In the genomic region with DNA sequence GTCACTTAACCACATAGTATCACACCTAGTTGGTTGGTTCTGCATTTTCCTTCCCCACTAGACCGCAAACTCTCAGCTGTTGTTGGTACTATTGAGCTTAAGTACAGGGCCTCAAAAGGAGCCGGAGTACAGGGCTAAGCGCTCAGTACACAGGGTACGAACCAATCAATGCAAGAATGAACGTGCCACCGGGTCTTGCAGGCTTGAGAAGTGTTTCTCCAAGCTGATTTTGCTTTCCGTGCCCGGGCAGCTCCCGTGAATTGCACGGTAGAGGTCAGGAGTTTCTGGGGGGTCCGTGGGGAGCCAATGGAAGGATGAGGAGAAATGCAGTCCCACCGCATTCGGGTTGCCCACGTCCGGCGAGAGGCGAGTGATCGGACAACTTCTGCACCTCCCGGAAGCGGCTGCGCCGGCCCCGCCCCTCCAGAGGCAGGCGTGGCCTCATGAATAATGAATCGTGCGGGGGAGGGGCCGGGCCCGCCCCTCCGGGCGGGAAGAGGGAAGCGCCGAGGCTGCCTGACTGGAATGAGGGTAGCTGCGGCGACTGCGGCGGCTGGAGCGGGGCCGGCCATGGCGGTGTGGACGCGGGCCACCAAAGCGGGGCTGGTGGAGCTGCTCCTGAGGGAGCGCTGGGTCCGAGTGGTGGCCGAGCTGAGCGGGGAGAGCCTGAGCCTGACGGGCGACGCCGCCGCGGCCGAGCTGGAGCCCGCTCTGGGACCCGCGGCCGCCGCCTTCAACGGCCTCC, we compare ENCODE assay signal across 8 cellular contexts. TPM values are rescaled to one million over a fixed set of nuclear protein-coding genes. Genes with fewer than 3 reads are reported as not detected.
DNase-seq lines count a peak whose midpoint lies in the region; ATAC-seq and TF ChIP-seq lines count a peak whose summit lies in the region.

SNTB2 (plus strand) TSS at position 523 of the 745 bp plus-strand sequence; CDS start at position 526, 3 bp downstream.

- peaks cover 9% of the 10 kb centered on the region for H3K36me3 Mint-ChIP-seq in activated CD4-positive, alpha-beta T cell treated with anti-CD3 and anti-CD28 coated beads for 36 hours (ENCODE audit: low read depth)

- POLR2A ChIA-PET in activated CD4-positive, alpha-beta T cell treated with anti-CD3 and anti-CD28 coated beads for 36 hours (lab: Charles Lee) = interaction anchor here (0.6 to 1.6 kb wide), 4 partner anchors 9 to 434 kb away, joined by 3 to 15 read pairs (median 4); no protein-coding TSS in a partner anchor

- peaks cover 49% of the 10 kb centered on the region for H3K4me1 Mint-ChIP-seq in activated CD4-positive, alpha-beta T cell treated with anti-CD3 and anti-CD28 coated beads for 36 hours

- CTCF ChIA-PET in activated CD4-positive, alpha-beta T cell treated with anti-CD3 and anti-CD28 coated beads for 36 hours (lab: Charles Lee) = interaction anchor here (0.7 to 1.9 kb wide), 8 partner anchors 14 to 83 kb away, joined by 3 to 10 read pairs (median 3); no protein-coding TSS in a partner anchor

- intact Hi-C loops in activated CD4-positive, alpha-beta T cell treated with anti-CD3 and anti-CD28 coated beads for 36 hours (cut with DNase I, micrococcal nuclease) = loop anchor here (1.0 to 5.0 kb wide), 7 partner anchors 21 to 1525 kb away; partner anchors contain the start of genes CHTF8 (in 2 of the 2), UTP4 (in 2 of the 2), ACD (in 1 of the 2) and PARD6A (in 1 of the 2)

- peak within 1 kb of the TSS; percentile 83 for H3K4me3 Mint-ChIP-seq in activated CD4-positive, alpha-beta T cell treated with anti-CD3 and anti-CD28 coated beads for 36 hours

- H3K27ac Mint-ChIP-seq in activated CD4-positive, alpha-beta T cell treated with anti-CD3 and anti-CD28 coated beads for 36 hours = peak within 1 kb of the TSS; percentile 96

- TF ChIP-seq CTCF in AG10803 (conservative IDR thresholded peaks at IDR 0.05; ENCODE audit: low read length) = no peak

- ATAC-seq in GM18909 (IDR thresholded peaks at IDR 0.05; ENCODE audit: poor library complexity, unreplicated experiment) (peak; percentile 81), HG03159 (IDR thresholded peaks at IDR 0.05; ENCODE audit: unreplicated experiment) (peak; percentile 83)
- peak; percentile 83 for ATAC-seq in activated CD4-positive, alpha-beta T cell treated with anti-CD3 and anti-CD28 coated beads for 36 hours

- H3K27ac ChIP-seq in cingulate gyrus (ENCODE audit: low read depth, low read length) = peak within 1 kb of the TSS; percentile 54

- H3K9me3 Mint-ChIP-seq in activated CD4-positive, alpha-beta T cell treated with anti-CD3 and anti-CD28 coated beads for 36 hours (ENCODE audit: low read depth) = no peaks in the 10 kb centered on the region

- no peaks in the 10 kb centered on the region for H3K27me3 Mint-ChIP-seq in activated CD4-positive, alpha-beta T cell treated with anti-CD3 and anti-CD28 coated beads for 36 hours

- peak within 1 kb of the TSS; percentile 87 for H3K4me3 ChIP-seq in AG10803 (ENCODE audit: low read length)

- DNase-seq in AG10803 (ENCODE audit: low read depth) (peak; percentile 82), NCI-H446 treated with DMSO at 0.1 percent for 48 hours (lab: John Stamatoyannopoulos, UW) (peak; percentile 28), kidney tubule cell (ENCODE audit: low spot score) (peak; percentile 91)
- DNase-seq in activated CD4-positive, alpha-beta T cell treated with anti-CD3 and anti-CD28 coated beads for 36 hours = peak; percentile 91
- DNase-seq in stimulated activated CD4-positive, alpha-beta T cell treated with anti-CD3 and anti-CD28 coated beads, Interleukin-1b, Interleukin-23, amount 100 ng/mL, for 24 hours (ENCODE audit: low read depth in 4 of 4, low spot score in 1 of 4) = peak; percentile 58 to 77 (median 68)

RNA-seq across cellular contexts. Expression of gene SNTB2, which starts in this region (rescaled TPM):
- 10 to 100 TPM; 15.7 to 17.2 TPM for total RNA-seq in activated CD4-positive, alpha-beta T cell treated with anti-CD3 and anti-CD28 coated beads for 36 hours

Comparison
In these comparisons a context has a peak if more than half of its experiments do, and no peak if none do; other contexts are left out.
1. Peak in every context shown above with its lines: DNase-seq, ATAC-seq, H3K4me3 ChIP-seq and H3K27ac ChIP-seq.
2. DNase-seq: peak in every context shown above with its lines; median percentile 91 in activated CD4-positive, alpha-beta T cell treated with anti-CD3 and anti-CD28 coated beads for 36 hours; 91 in kidney tubule cell; 82 in AG10803; 68 in stimulated activated CD4-positive, alpha-beta T cell treated with anti-CD3 and anti-CD28 coated beads, Interleukin-1b, Interleukin-23, amount 100 ng/mL, for 24 hours; 28 in NCI-H446 treated with DMSO at 0.1 percent for 48 hours.